20 cellular contexts compared by ENCODE assay signal in the genomic region with DNA sequence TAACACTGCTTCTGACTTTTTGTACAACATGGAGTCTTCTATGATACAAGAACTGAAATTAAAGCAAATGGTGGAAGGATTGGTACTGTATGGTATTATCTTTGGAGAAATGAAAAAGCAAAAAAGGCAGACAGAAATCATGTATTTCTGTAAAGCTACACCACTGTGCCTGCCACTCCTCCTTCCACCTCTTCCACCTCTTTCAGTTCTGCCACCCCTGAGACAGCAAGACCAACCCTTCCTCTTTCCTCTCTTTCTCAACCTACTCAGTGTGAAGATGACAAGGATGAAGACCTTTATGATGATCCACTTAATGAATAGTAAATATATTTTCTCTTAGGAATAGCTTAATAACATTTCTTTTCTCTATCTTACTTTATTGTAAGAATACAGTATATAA. TPM values are rescaled to one million over a fixed set of nuclear protein-coding genes. Genes with fewer than 3 reads are reported as not detected.
A peak's percentile ranks its signal among the peaks of the same experiment; 100 is the strongest.
DNase-seq lines count a peak whose midpoint lies in the region; ATAC-seq, FAIRE-seq and TF ChIP-seq lines count a peak whose summit lies in the region.
"Had no signal": no experiment of that assay in that cellular context is flagged by ENCODE, and none has a peak within 500 bp of the region (broad histone marks: within the 10 kb centered on the region; RNA-seq: fewer than 3 reads in every experiment).

No MANE protein-coding gene starts in this region.

- no peak for TF ChIP-seq RAD21 in SK-N-SH (IDR thresholded peaks at IDR 0.05; ENCODE audit: low read length)

- H3K36me3 Mint-ChIP-seq in MCF 10A (ENCODE audit: insufficient read depth, unreplicated experiment): no peaks in the 10 kb centered on the region
- H3K36me3 Mint-ChIP-seq: CD8-positive, alpha-beta T cell had no signal

- no peak for DNase-seq in SK-N-SH
- no peak for DNase-seq in MCF 10A (ENCODE audit: unreplicated experiment)
- no peak for DNase-seq in keratinocyte (ENCODE audit: low read depth, low spot score)
- DNase-seq in uterus: no peak
- DNase-seq in DMS 273 (lab: John Stamatoyannopoulos, UW; ENCODE audit: unreplicated experiment): no peak
- no peak for DNase-seq in NCI-H82 (lab: John Stamatoyannopoulos, UW)
- DNase-seq: 8988T; activated CD4-positive, CD25-positive, alpha-beta regulatory T cell treated with anti-CD3 and anti-CD28 coated beads, Interleukin-2, amount 50 U/mL, for 72 hours; activated CD8-positive, alpha-beta memory T cell treated with anti-CD3 and anti-CD28 coated beads, Interleukin-2, amount 50 U/mL, for 4 hours; activated naive CD4-positive, alpha-beta T cell treated with anti-CD3 and anti-CD28 coated beads for 36 hours; CD8-positive, alpha-beta T cell; NCI-H187; NCI-H510A; stimulated activated naive CD4-positive, alpha-beta T cell; T-helper 1 cell had no signal

- H3K27me3 ChIP-seq in SK-N-SH (ENCODE audit: insufficient read depth) (no peaks in the 10 kb centered on the region), keratinocyte (ENCODE audit: control insufficient read depth, extremely low read depth, insufficient read depth, low read length) (no peaks in the 10 kb centered on the region), uterus (no peaks in the 10 kb centered on the region)

- TF ChIP-seq POLR2A in uterus (IDR thresholded peaks at IDR 0.05): no peak

- H3K9ac ChIP-seq in SK-N-SH (no peak overlapping the region), keratinocyte (ENCODE audit: control insufficient read depth, extremely low read depth, insufficient read depth, low read length) (no peak overlapping the region)
- H3K9ac ChIP-seq: KMS-11 had no signal

- H3K9me3 ChIP-seq in SK-N-SH: no peaks in the 10 kb centered on the region
- peaks cover 2% of the 10 kb centered on the region for H3K9me3 ChIP-seq in keratinocyte (ENCODE audit: control insufficient read depth, low read depth, low read length)
- no peaks in the 10 kb centered on the region for H3K9me3 ChIP-seq in uterus

- no peak for ATAC-seq in SK-N-SH treated with all-trans-retinoic acid at 6 μM for 48 hours
- ATAC-seq in HG02981 (IDR thresholded peaks at IDR 0.05; ENCODE audit: unreplicated experiment): no peak
- ATAC-seq: CD8-positive, alpha-beta T cell had no signal

- H3K4me1 ChIP-seq in SK-N-SH (ENCODE audit: control insufficient read depth in 1 of 2, insufficient read depth in 2 of 2, low read depth in 1 of 2, low read length in 1 of 2): 0 out of 4 replicates have a peak, but pooled peaks cover 0 to 5% of the 10 kb centered on the region in 2 experiments
- H3K4me1 ChIP-seq in keratinocyte (ENCODE audit: control insufficient read depth, extremely low read depth, insufficient read depth, low read length): peaks cover 20% of the 10 kb centered on the region
- peaks cover 4 to 5% of the 10 kb centered on the region in 2 donors for H3K4me1 ChIP-seq in uterus

- H3K79me2 ChIP-seq in SK-N-SH (ENCODE audit: insufficient read depth) (no peaks in the 10 kb centered on the region), keratinocyte (ENCODE audit: control insufficient read depth, insufficient read depth, low read length) (no peaks in the 10 kb centered on the region)

- H3K4me3 ChIP-seq in SK-N-SH (ENCODE audit: low read depth in 2 of 2, low read length in 1 of 2): no peak overlapping the region
- H3K4me3 ChIP-seq in keratinocyte (ENCODE audit: control insufficient read depth in 2 of 3, extremely low read depth in 1 of 3, insufficient read depth in 2 of 3, low read depth in 1 of 3, low read length in 3 of 3): no peak overlapping the region
- H3K4me3 ChIP-seq in uterus: no peak overlapping the region

- intact Hi-C loops in MCF 10A (cut with micrococcal nuclease) (no loop called here), uterus (cut with DNase I; ENCODE audit: low total_unique reads) (no loop called here)

- TF ChIP-seq EP300 in SK-N-SH (IDR thresholded peaks at IDR 0.05; ENCODE audit: borderline replicate concordance in 1 of 2, low read depth in 1 of 2, low read length in 1 of 2): no peak

- H3K36me3 ChIP-seq in SK-N-SH (replicated peaks in 1 of 2; ENCODE audit: control insufficient read depth in 1 of 2, insufficient read depth in 2 of 2, low read length in 1 of 2): no peaks in the 10 kb centered on the region
- no peaks in the 10 kb centered on the region for H3K36me3 ChIP-seq in keratinocyte (ENCODE audit: control insufficient read depth in 2 of 2, extremely low read depth in 1 of 2, insufficient read depth in 2 of 2, low read length in 2 of 2)
- H3K36me3 ChIP-seq in uterus: no peaks in the 10 kb centered on the region

- H3K9me1 ChIP-seq in keratinocyte (ENCODE audit: control insufficient read depth, extremely low read depth, insufficient read depth, low read length): no peaks in the 10 kb centered on the region

- H3K27ac ChIP-seq in SK-N-SH (ENCODE audit: low read depth in 2 of 2, low read length in 1 of 2) (peak overlapping the region in 1 of 2 experiments; percentile 84; a peak in 2 of 4 replicates), keratinocyte (ENCODE audit: control insufficient read depth, insufficient read depth, low read length) (no peak overlapping the region), uterus (peak overlapping the region; percentile 82 to 98)
- H3K27ac ChIP-seq: KMS-11 had no signal

- H3K9me3 Mint-ChIP-seq in MCF 10A (ENCODE audit: unreplicated experiment): no peaks in the 10 kb centered on the region

- H3K27me3 Mint-ChIP-seq in MCF 10A (ENCODE audit: insufficient read depth, unreplicated experiment): no peaks in the 10 kb centered on the region

- POLR2A ChIA-PET in SK-N-SH (lab: Yijun Ruan, JAX): no interaction called here
- POLR2A ChIA-PET in MCF 10A (lab: Yijun Ruan, JAX): interaction anchor here (1.6 kb wide), 1 partner anchor 28 kb away, joined by 7 read pairs; no protein-coding TSS in a partner anchor

- H4K20me1 ChIP-seq in SK-N-SH (ENCODE audit: insufficient read depth) (no peaks in the 10 kb centered on the region), keratinocyte (ENCODE audit: control insufficient read depth, extremely low read depth, insufficient read depth, low read length) (no peaks in the 10 kb centered on the region)

- H3K4me1 Mint-ChIP-seq in MCF 10A (ENCODE audit: insufficient read depth, unreplicated experiment): peaks cover 28% of the 10 kb centered on the region

- peaks cover 7% of the 10 kb centered on the region for H3F3A ChIP-seq in SK-N-SH (replicated peaks; ENCODE audit: insufficient read depth)

- H2AFZ ChIP-seq in SK-N-SH (ENCODE audit: low read depth) (peak overlapping the region; percentile 7; the same call in 1 of the 2 replicates), keratinocyte (ENCODE audit: control insufficient read depth, low read length) (peak overlapping the region; percentile 73)

- CTCF ChIA-PET in SK-N-SH (lab: Yijun Ruan, JAX): interaction anchor here (1.3 kb wide), 1 partner anchor 51 kb away, joined by 3 read pairs; no protein-coding TSS in a partner anchor
- CTCF ChIA-PET in MCF 10A (lab: Yijun Ruan, JAX): interaction anchor here (1.6 kb wide), 1 partner anchor 96 kb away, joined by 5 read pairs; the partner anchor contains the start of gene SLC9C1

- dilution Hi-C loops in keratinocyte (cut with MboI; ENCODE audit: extremely low pct_ligation_motif_present, low sequenced_read_pairs): no loop called here

- H3K4me3 Mint-ChIP-seq in MCF 10A (ENCODE audit: unreplicated experiment): no peak overlapping the region
- H3K4me3 Mint-ChIP-seq: activated naive CD4-positive, alpha-beta T cell treated with anti-CD3 and anti-CD28 coated beads for 36 hours; CD8-positive, alpha-beta T cell had no signal

- H3K4me2 ChIP-seq in SK-N-SH: no peak overlapping the region
- H3K4me2 ChIP-seq in keratinocyte (ENCODE audit: control insufficient read depth, extremely low read depth, insufficient read depth, low read depth, low read length): no peak overlapping the region
- H3K4me2 ChIP-seq: KMS-11 had no signal

- H3K9me2 ChIP-seq in SK-N-SH: no peaks in the 10 kb centered on the region

- no peak for FAIRE-seq in keratinocyte (lab: Jason Lieb, UNC)
- FAIRE-seq: islet of Langerhans had no signal

- no peak for TF ChIP-seq CTCF in SK-N-SH (IDR thresholded peaks at IDR 0.05)
- no peak for TF ChIP-seq CTCF in MCF 10A (IDR thresholded peaks at IDR 0.05; ENCODE audit: unreplicated experiment)
- no peak for TF ChIP-seq CTCF in keratinocyte (optimal IDR thresholded peaks at IDR 0.05 in 1 of 3, IDR thresholded peaks at IDR 0.05 in 1 of 3, conservative IDR thresholded peaks at IDR 0.05 in 1 of 3; ENCODE audit: extremely low read depth in 1 of 3, insufficient read depth in 2 of 3, low read length in 3 of 3)
- no peak for TF ChIP-seq CTCF in uterus (IDR thresholded peaks at IDR 0.05)

- BruUV-seq in MCF 10A (replicated peaks; lab: Mats Ljungman, UMichigan): no TSS peak

- H3K27ac Mint-ChIP-seq in MCF 10A (ENCODE audit: low read depth, unreplicated experiment): peak overlapping the region; percentile 20
- H3K27ac Mint-ChIP-seq: activated naive CD4-positive, alpha-beta T cell treated with anti-CD3 and anti-CD28 coated beads for 36 hours; CD8-positive, alpha-beta T cell had no signal

TF ChIP-seq in SK-N-SH, 30 proteins besides CTCF, POLR2A, EP300 and RAD21 (continues in another document):
- TF ChIP-seq YY1 (IDR thresholded peaks at IDR 0.05; ENCODE audit: low read depth) (no peak), MXI1 (IDR thresholded peaks at IDR 0.05; ENCODE audit: low read depth, low read length) (no peak), NFIC (IDR thresholded peaks at IDR 0.05; ENCODE audit: borderline replicate concordance) (no peak), CHD2 (IDR thresholded peaks at IDR 0.05; ENCODE audit: low read length, partially characterized antibody) (no peak), SIN3A (IDR thresholded peaks at IDR 0.05; ENCODE audit: borderline replicate concordance, low read depth, low read length) (no peak)

RNA-seq across cellular contexts. Expression of gene CD200, which starts 57.0 kb away (rescaled TPM):
- polyA plus RNA-seq in SK-N-SH (2012; rRNA removed) (1.0 and 1.1 TPM in 2 replicates), keratinocyte (0.05 to 0.14 TPM (median 0.07 TPM) in 3 replicates)
- 1.5 TPM in 2 replicates for polyA plus RNA-seq in SK-N-SH (2012; cell fraction: cytosol; rRNA removed)
- polyA plus RNA-seq in SK-N-SH (2012; cell fraction: nucleus; rRNA removed): 0.56 and 1.3 TPM in 2 replicates
- total RNA-seq in MCF 10A (2022) (0.44 TPM in 1 of 2 replicates, not detected in the other), uterus (10 to 100 TPM; 15.6 to 31.8 (median 23.6) TPM)
- polyA plus RNA-seq in keratinocyte (2011; ENCODE audit: low read depth): not detected
- polyA plus RNA-seq in keratinocyte (2011; cell fraction: cytosol; rRNA removed): 0.07 TPM in 1 of 2 replicates, not detected in the other
- polyA plus RNA-seq in keratinocyte (2011; cell fraction: nucleus; rRNA removed): 0.29 and 0.39 TPM in 2 replicates
- 0.10 and 0.41 TPM in 2 replicates for polyA plus RNA-seq in keratinocyte (2012; ENCODE audit: low replicate concordance)
- not detected in 3 replicates for polyA minus RNA-seq in keratinocyte
- not detected for polyA minus RNA-seq in keratinocyte (2011; cell fraction: cytosol; rRNA and poly(A)+ RNA removed)
- polyA minus RNA-seq in keratinocyte (2011; cell fraction: nucleus; rRNA and poly(A)+ RNA removed): not detected in 2 replicates
- total RNA-seq: Daoy had no signal

Comparison
In these comparisons a context has a peak if more than half of its experiments do, and no peak if none do; other contexts are left out.
1. RNA of gene CD200, which starts 57.0 kb away (total RNA-seq): 15.6 to 31.8 TPM in uterus; 0.44 TPM in MCF 10A; every median in the first group is over 10 times any median in the second.